14 cellular contexts compared by ENCODE assay signal in the genomic region with DNA sequence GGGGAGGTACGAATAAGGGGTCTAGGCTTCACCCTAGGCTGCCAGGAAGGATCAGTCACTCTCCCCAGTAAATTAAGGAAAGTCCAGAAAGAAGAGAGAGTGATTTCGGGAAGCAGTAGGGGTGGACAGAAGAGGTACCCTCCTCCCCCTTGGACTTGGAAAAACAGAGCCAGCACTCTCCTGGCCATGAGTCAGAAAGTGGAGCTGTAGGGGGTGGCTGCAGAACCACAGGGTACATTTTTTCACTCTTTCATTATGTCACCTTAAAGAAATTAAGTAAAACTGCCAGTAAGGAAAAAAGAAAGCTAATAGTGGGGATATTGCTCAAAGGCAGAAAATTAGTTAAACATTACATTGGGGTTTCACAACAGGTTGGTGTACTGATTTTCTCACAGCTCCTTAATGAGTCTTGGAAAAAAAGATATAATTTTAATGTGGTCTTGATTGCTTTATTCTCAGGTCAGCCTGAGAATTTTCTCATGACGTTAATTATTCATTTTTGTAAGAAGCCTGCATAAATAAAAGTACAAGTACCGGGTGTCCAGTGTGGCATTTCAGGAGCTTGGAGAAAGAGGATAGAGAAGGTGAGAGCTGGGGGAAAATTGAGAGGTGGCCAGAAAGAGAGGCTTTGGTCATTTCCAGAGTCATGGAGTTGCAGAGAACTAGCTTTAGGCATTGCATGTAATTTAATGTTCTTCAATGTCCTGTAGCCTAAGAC. TPM values are rescaled to one million over a fixed set of nuclear protein-coding genes. Genes with fewer than 3 reads are reported as not detected.
DNase-seq lines count a peak whose midpoint lies in the region; ATAC-seq and TF ChIP-seq lines count a peak whose summit lies in the region.
"Had no signal": no experiment of that assay in that cellular context is flagged by ENCODE, and none has a peak within 500 bp of the region (broad histone marks: within the 10 kb centered on the region; RNA-seq: fewer than 3 reads in every experiment).

No MANE protein-coding gene starts in this region.

- H3K27me3 ChIP-seq in left lung: no peaks in the 10 kb centered on the region
- H3K27me3 ChIP-seq in PC-9 (ENCODE audit: insufficient read depth, low read depth): peaks cover 66% of the 10 kb centered on the region

- H3K9me3 ChIP-seq in left lung (no peaks in the 10 kb centered on the region), PC-9 (ENCODE audit: insufficient read depth, low read depth) (no peaks in the 10 kb centered on the region)

- H4K20me1 ChIP-seq in PC-9 (ENCODE audit: insufficient read depth): no peaks in the 10 kb centered on the region

- no peaks in the 10 kb centered on the region for H3F3A ChIP-seq in PC-9 (ENCODE audit: insufficient read depth, low read depth)

- no peaks in the 10 kb centered on the region for H3K36me3 ChIP-seq in left lung
- H3K36me3 ChIP-seq in PC-9 (ENCODE audit: low read depth): no peaks in the 10 kb centered on the region

- peaks cover 3% of the 10 kb centered on the region for H3K27me3 Mint-ChIP-seq in activated T-helper 2 cell treated with anti-CD3 and anti-CD28 coated beads, Interferon-gamma antibody, Interleukin-2, Interleukin-4, amounts not matched to agents 10 μg/mL and 5 μg/mL and 100 μg/mL, durations not matched to agents 14 hours and 24 hours and 36 hours (ENCODE audit: low read depth)

- H3K4me1 ChIP-seq in left lung (peaks cover 0 to 65% of the 10 kb centered on the region in 2 donors), PC-9 (replicated peaks; ENCODE audit: insufficient read depth) (no peaks in the 10 kb centered on the region)

- TF ChIP-seq CTCF in AG04449 (IDR thresholded peaks at IDR 0.05; ENCODE audit: insufficient read depth, low read length, missing control alignments) (no peak), astrocyte of the spinal cord (IDR thresholded peaks at IDR 0.05; ENCODE audit: low read depth, low read length) (no peak), left lung (IDR thresholded peaks at IDR 0.05) (no peak), RWPE1 (conservative IDR thresholded peaks at IDR 0.05; ENCODE audit: low read depth) (no peak), PC-9 (conservative IDR thresholded peaks at IDR 0.05) (no peak)

- no peaks in the 10 kb centered on the region for H3K9me2 ChIP-seq in PC-9 (ENCODE audit: insufficient read depth)

- no peak overlapping the region for H2AFZ ChIP-seq in PC-9

- H3K36me3 Mint-ChIP-seq in activated T-helper 2 cell treated with anti-CD3 and anti-CD28 coated beads, Interferon-gamma antibody, Interleukin-2, Interleukin-4, amounts not matched to agents 10 μg/mL and 5 μg/mL and 100 μg/mL, durations not matched to agents 14 hours and 24 hours and 36 hours (ENCODE audit: low read depth): no peaks in the 10 kb centered on the region

- peaks cover 13% of the 10 kb centered on the region for H3K9me3 Mint-ChIP-seq in activated T-helper 2 cell treated with anti-CD3 and anti-CD28 coated beads, Interferon-gamma antibody, Interleukin-2, Interleukin-4, amounts not matched to agents 10 μg/mL and 5 μg/mL and 100 μg/mL, durations not matched to agents 14 hours and 24 hours and 36 hours

- in situ Hi-C loops in astrocyte of the spinal cord (cut with HindIII; ENCODE audit: low sequenced_read_pairs): no loop called here

- intact Hi-C loops in left lung (cut with DNase I) (no loop called here), PC-9 (cut with micrococcal nuclease; ENCODE audit: unreplicated experiment) (no loop called here)
- intact Hi-C loops in activated T-helper 2 cell treated with anti-CD3 and anti-CD28 coated beads, Interferon-gamma antibody, Interleukin-2, Interleukin-4, amounts not matched to agents 10 μg/mL and 5 μg/mL and 100 μg/mL, durations not matched to agents 14 hours and 24 hours and 36 hours (cut with micrococcal nuclease): loop anchor here (2.0 kb wide), 1 partner anchor 21 kb away; no protein-coding TSS in a partner anchor

- H3K4me3 ChIP-seq in AG04449 (ENCODE audit: low read depth, low read length) (no peak overlapping the region), astrocyte of the spinal cord (ENCODE audit: low read depth, low read length) (no peak overlapping the region), left lung (no peak overlapping the region), PC-9 (no peak overlapping the region)

- H3K4me2 ChIP-seq in PC-9: no peak overlapping the region

- POLR2A ChIA-PET in AG04449 (lab: Yijun Ruan, JAX) (no interaction called here), RWPE1 (lab: Yijun Ruan, JAX; ENCODE audit: low non-redundant PET) (no interaction called here), PC-9 (lab: Charles Lee; ENCODE audit: unreplicated experiment) (no interaction called here)

- peak; percentile 51 for ATAC-seq in left lung

- no peak overlapping the region for H3K27ac ChIP-seq in left lung
- no peak overlapping the region for H3K27ac ChIP-seq in RWPE1
- no peak overlapping the region for H3K27ac ChIP-seq in PC-9

- DNase-seq in AG04449 (ENCODE audit: low read depth, low spot score): peak; percentile 7
- peak; percentile 60 for DNase-seq in HK-2 (ENCODE audit: unreplicated experiment)
- DNase-seq in astrocyte of the spinal cord (ENCODE audit: low read depth, low spot score): peak; percentile 88
- no peak for DNase-seq in left lung
- DNase-seq in AG20443 (ENCODE audit: low spot score): no peak
- no peak for DNase-seq in RWPE1 (ENCODE audit: low spot score)
- no peak for DNase-seq in PC-9
- no peak for DNase-seq in activated T-helper 2 cell treated with anti-CD3 and anti-CD28 coated beads, Interferon-gamma antibody, Interleukin-2, Interleukin-4, amounts not matched to agents 10 μg/mL and 5 μg/mL and 100 μg/mL, durations not matched to agents 14 hours and 24 hours and 36 hours (ENCODE audit: low spot score)
- DNase-seq: amniotic stem cell; C1 segment of cervical spinal cord; NCI-H1436 treated with DMSO at 0.1 percent for 48 hours; nucleus accumbens; stimulated activated CD4-positive, alpha-beta T cell treated with anti-CD3 and anti-CD28 coated beads, Interleukin-4, amount 100 ng/mL, for 24 hours had no signal

- H3K4me3 Mint-ChIP-seq in activated T-helper 2 cell treated with anti-CD3 and anti-CD28 coated beads, Interferon-gamma antibody, Interleukin-2, Interleukin-4, amounts not matched to agents 10 μg/mL and 5 μg/mL and 100 μg/mL, durations not matched to agents 14 hours and 24 hours and 36 hours (ENCODE audit: low read depth): no peak overlapping the region

- H3K27ac Mint-ChIP-seq in activated T-helper 2 cell treated with anti-CD3 and anti-CD28 coated beads, Interferon-gamma antibody, Interleukin-2, Interleukin-4, amounts not matched to agents 10 μg/mL and 5 μg/mL and 100 μg/mL, durations not matched to agents 14 hours and 24 hours and 36 hours: no peak overlapping the region

- CTCF ChIA-PET in AG04449 (lab: Yijun Ruan, JAX) (interaction anchor here (0.9 kb wide), 1 partner anchor 306 kb away, joined by 3 read pairs; no protein-coding TSS in a partner anchor), RWPE1 (lab: Yijun Ruan, JAX) (interaction anchor here (0.5 to 0.7 kb wide), 4 partner anchors 16 to 1160 kb away, joined by 3 to 5 read pairs (median 4); no protein-coding TSS in a partner anchor), PC-9 (lab: Charles Lee) (no interaction called here)

- H3K4me1 Mint-ChIP-seq in activated T-helper 2 cell treated with anti-CD3 and anti-CD28 coated beads, Interferon-gamma antibody, Interleukin-2, Interleukin-4, amounts not matched to agents 10 μg/mL and 5 μg/mL and 100 μg/mL, durations not matched to agents 14 hours and 24 hours and 36 hours (ENCODE audit: low read depth): peaks cover 25% of the 10 kb centered on the region

- BruUV-seq in PC-9 (replicated peaks; lab: Mats Ljungman, UMichigan): no TSS peak

- H3K79me2 ChIP-seq in PC-9 (ENCODE audit: low read depth): no peaks in the 10 kb centered on the region

RNA-seq across cellular contexts. Expression of gene AOAH, which starts 23.1 kb away (rescaled TPM):
- total RNA-seq in left lung: 10 to 100 TPM; 13.4 to 28.2 TPM
- not detected in 2 replicates for total RNA-seq in PC-9 (2021)
- 33.4 and 33.5 TPM in 2 replicates for total RNA-seq in activated T-helper 2 cell treated with anti-CD3 and anti-CD28 coated beads, Interferon-gamma antibody, Interleukin-2, Interleukin-4, amounts not matched to agents 10 μg/mL and 5 μg/mL and 100 μg/mL, durations not matched to agents 14 hours and 24 hours and 36 hours
- total RNA-seq: endothelial cell of umbilical vein had no signal

Comparison
In these comparisons a context has a peak if more than half of its experiments do, and no peak if none do; other contexts are left out.
1. DNase-seq: peak in AG04449 (single experiment), HK-2 (single experiment) and astrocyte of the spinal cord (single experiment); none in left lung (0 of 2), AG20443 (single experiment), RWPE1 (single experiment), PC-9 (0 of 2) and activated T-helper 2 cell treated with anti-CD3 and anti-CD28 coated beads, Interferon-gamma antibody, Interleukin-2, Interleukin-4, amounts not matched to agents 10 μg/mL and 5 μg/mL and 100 μg/mL, durations not matched to agents 14 hours and 24 hours and 36 hours (single experiment).
2. RNA of gene AOAH, which starts 23.1 kb away (total RNA-seq): 33.4 to 33.5 TPM in activated T-helper 2 cell treated with anti-CD3 and anti-CD28 coated beads, Interferon-gamma antibody, Interleukin-2, Interleukin-4, amounts not matched to agents 10 μg/mL and 5 μg/mL and 100 μg/mL, durations not matched to agents 14 hours and 24 hours and 36 hours and 13.4 to 28.2 TPM in left lung; not detected in PC-9; every median in the first group is over 10 times any median in the second.